8 cellular contexts compared by ENCODE assay signal in genomic region chr5:68962632-68963484, GRCh38.
DNase-seq lines count a peak whose midpoint lies in the region; TF ChIP-seq lines count a peak whose summit lies in the region.

No MANE protein-coding gene starts in this region.

- no peaks in the 10 kb centered on the region for H3K36me3 Mint-ChIP-seq in brain
- H3K36me3 Mint-ChIP-seq in CD8-positive, alpha-beta memory T cell: no peaks in the 10 kb centered on the region

- H3K27ac Mint-ChIP-seq in brain: peak overlapping the region in 4 of 5 experiments; percentile 22 to 64 (median 44)
- peak overlapping the region in 2 of 8 donors; percentile 37 to 61 for H3K27ac Mint-ChIP-seq in CD8-positive, alpha-beta memory T cell

- CTCF ChIA-PET in CD8-positive, alpha-beta memory T cell (lab: Charles Lee): no interaction called here

- no peaks in the 10 kb centered on the region for H3K27me3 ChIP-seq in CD8-positive, alpha-beta memory T cell (ENCODE audit: insufficient read depth, low read length, poor library complexity, severe bottlenecking)

- no peaks in the 10 kb centered on the region for H3K9me3 ChIP-seq in CD8-positive, alpha-beta memory T cell (ENCODE audit: low read length)

- POLR2A ChIA-PET in CD8-positive, alpha-beta memory T cell (lab: Charles Lee): no interaction called here

- no peaks in the 10 kb centered on the region for H3K4me1 ChIP-seq in CD8-positive, alpha-beta memory T cell (ENCODE audit: insufficient read depth, low read length)

- peak; percentile 78 for TF ChIP-seq CTCF in GM13977 (IDR thresholded peaks at IDR 0.05; ENCODE audit: extremely low read depth, insufficient read depth, missing control alignments)
- peak; percentile 90 to 91 for TF ChIP-seq CTCF in brain (conservative IDR thresholded peaks at IDR 0.05)

- no peaks in the 10 kb centered on the region for H3K36me3 ChIP-seq in CD8-positive, alpha-beta memory T cell (ENCODE audit: insufficient read depth, low read length)

- no peak overlapping the region for H3K4me3 ChIP-seq in CD8-positive, alpha-beta memory T cell (ENCODE audit: low read length)

- in situ Hi-C loops in GM13977 (cut with MboI; ENCODE audit: low pct_unique_long_range_greater_than_20kb, low sequenced_read_pairs, unreplicated experiment): no loop called here

- no peak overlapping the region for H3K27ac ChIP-seq in CD8-positive, alpha-beta memory T cell (ENCODE audit: low read depth, low read length)

- peak; percentile 76 for DNase-seq in Ammon's horn (ENCODE audit: low spot score)
- DNase-seq in GM13977 (ENCODE audit: low spot score): peak; percentile 31
- DNase-seq in NCI-H69 (lab: John Stamatoyannopoulos, UW): peak; percentile 77
- peak; percentile 86 for DNase-seq in iPS-NIHi7 (ENCODE audit: extremely low spot score)
- DNase-seq in stimulated activated CD4-positive, alpha-beta T cell treated with anti-CD3 and anti-CD28 coated beads, Interleukin-4, amount 100 ng/mL, for 24 hours: peak; percentile 10
- DNase-seq in CD8-positive, alpha-beta memory T cell: no peak
- DNase-seq in activated T-cell treated with anti-CD3 and anti-CD28 coated beads for 4 hours: no peak

- peak overlapping the region in 3 of 5 experiments; percentile 9 to 57 (median 35) for H3K4me3 Mint-ChIP-seq in brain
- no peak overlapping the region for H3K4me3 Mint-ChIP-seq in CD8-positive, alpha-beta memory T cell

- H3K27me3 Mint-ChIP-seq in brain: no peaks in the 10 kb centered on the region
- no peaks in the 10 kb centered on the region for H3K27me3 Mint-ChIP-seq in CD8-positive, alpha-beta memory T cell

- peaks cover 7% of the 10 kb centered on the region for H3K4me1 Mint-ChIP-seq in brain
- no peaks in the 10 kb centered on the region for H3K4me1 Mint-ChIP-seq in CD8-positive, alpha-beta memory T cell

- H3K9me3 Mint-ChIP-seq in brain: no peaks in the 10 kb centered on the region
- no peaks in the 10 kb centered on the region for H3K9me3 Mint-ChIP-seq in CD8-positive, alpha-beta memory T cell

Comparison
In these comparisons a context has a peak if more than half of its experiments do, and no peak if none do; other contexts are left out.
1. DNase-seq: peak in Ammon's horn (single experiment), GM13977 (single experiment), NCI-H69 (single experiment), iPS-NIHi7 (single experiment) and stimulated activated CD4-positive, alpha-beta T cell treated with anti-CD3 and anti-CD28 coated beads, Interleukin-4, amount 100 ng/mL, for 24 hours (single experiment); none in CD8-positive, alpha-beta memory T cell (0 of 5) and activated T-cell treated with anti-CD3 and anti-CD28 coated beads for 4 hours (single experiment).
2. H3K4me3 Mint-ChIP-seq: peak in brain (3 of 5); none in CD8-positive, alpha-beta memory T cell (0 of 7).